ENCODE assay signal across 22 cellular contexts in the genomic region with DNA sequence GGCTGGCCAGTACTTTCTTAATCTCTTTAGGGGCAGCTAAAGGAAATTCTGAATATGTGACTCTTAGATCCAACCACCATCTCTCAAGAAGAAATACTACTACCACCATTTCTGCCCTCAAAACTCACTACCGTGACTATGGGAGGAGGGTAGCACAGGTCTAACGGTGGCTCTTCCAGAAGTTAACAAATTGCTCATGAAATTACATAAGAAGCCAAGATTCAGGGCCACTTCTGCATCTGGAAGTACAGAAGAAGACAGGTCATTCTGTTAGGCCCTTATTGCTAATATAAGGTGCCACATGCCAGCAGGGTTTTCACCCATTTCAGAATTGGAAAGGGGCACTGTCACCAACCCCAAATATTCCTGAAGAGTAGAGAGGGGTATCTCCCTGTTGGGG. TPM values are rescaled to one million over a fixed set of nuclear protein-coding genes. Genes with fewer than 3 reads are reported as not detected.
DNase-seq lines count a peak whose midpoint lies in the region; ATAC-seq and TF ChIP-seq lines count a peak whose summit lies in the region.
"Had no signal": no experiment of that assay in that cellular context is flagged by ENCODE, and none has a peak within 500 bp of the region (broad histone marks: within the 10 kb centered on the region; RNA-seq: fewer than 3 reads in every experiment).

No MANE protein-coding gene starts in this region.

- no peaks in the 10 kb centered on the region for H3K36me3 ChIP-seq in KMS-11 (ENCODE audit: insufficient read depth)
- H3K36me3 ChIP-seq in naive thymus-derived CD4-positive, alpha-beta T cell (ENCODE audit: control insufficient read depth in 2 of 3, insufficient read depth in 3 of 3, low read length in 3 of 3) = peaks cover 10 to 66% (median 11%) of the 10 kb centered on the region in 3 experiments

- intact Hi-C loops in CD14-positive monocyte (cut with micrococcal nuclease) = no loop called here
- intact Hi-C loops in naive thymus-derived CD4-positive, alpha-beta T cell (cut with micrococcal nuclease) = no loop called here

- TF ChIP-seq CTCF in CD14-positive monocyte (IDR thresholded peaks at IDR 0.05) (no peak), KMS-11 (conservative IDR thresholded peaks at IDR 0.05; ENCODE audit: low read depth, low read length) (no peak)

- peak overlapping the region; percentile 68 for H3K4me2 ChIP-seq in KMS-11

- H3K27me3 ChIP-seq in KMS-11 (ENCODE audit: insufficient read depth, low read depth) = no peaks in the 10 kb centered on the region
- H3K27me3 ChIP-seq in naive thymus-derived CD4-positive, alpha-beta T cell (ENCODE audit: control insufficient read depth in 2 of 2, insufficient read depth in 2 of 2, low read length in 2 of 2) = no peaks in the 10 kb centered on the region

- H3K9me3 Mint-ChIP-seq in CD14-positive monocyte = no peaks in the 10 kb centered on the region
- no peaks in the 10 kb centered on the region for H3K9me3 Mint-ChIP-seq in naive thymus-derived CD4-positive, alpha-beta T cell
- H3K9me3 Mint-ChIP-seq: CD4-positive, CD25-positive, alpha-beta regulatory T cell had no signal

- peaks cover 19 to 41% of the 10 kb centered on the region in 2 donors for H3K36me3 Mint-ChIP-seq in CD14-positive monocyte
- peaks cover 0 to 35% (median 7%) of the 10 kb centered on the region in 5 donors for H3K36me3 Mint-ChIP-seq in naive thymus-derived CD4-positive, alpha-beta T cell

- ATAC-seq in naive thymus-derived CD4-positive, alpha-beta T cell = no peak
- ATAC-seq in GM18498 (IDR thresholded peaks at IDR 0.05; ENCODE audit: unreplicated experiment) (no peak), HG02763 (IDR thresholded peaks at IDR 0.05; ENCODE audit: unreplicated experiment) (no peak)
- ATAC-seq: Panc1 had no signal

- no peak overlapping the region for H2AFZ ChIP-seq in KMS-11 (ENCODE audit: low read depth)
- H2AFZ ChIP-seq: GM23248 had no signal

- H3K79me2 ChIP-seq in KMS-11 (ENCODE audit: insufficient read depth, low read depth) = no peaks in the 10 kb centered on the region

- peak overlapping the region in 6 of 7 donors; percentile 12 to 77 (median 52) for H3K27ac Mint-ChIP-seq in CD14-positive monocyte
- H3K27ac Mint-ChIP-seq in naive thymus-derived CD4-positive, alpha-beta T cell = peak overlapping the region in 5 of 9 donors; percentile 14 to 77 (median 62)

- no peak overlapping the region for H3K4me3 Mint-ChIP-seq in CD14-positive monocyte
- no peak overlapping the region for H3K4me3 Mint-ChIP-seq in naive thymus-derived CD4-positive, alpha-beta T cell
- H3K4me3 Mint-ChIP-seq: CD4-positive, CD25-positive, alpha-beta regulatory T cell had no signal

- peaks cover 0 to 7% (median 0%) of the 10 kb centered on the region in 3 donors for H3K27me3 Mint-ChIP-seq in CD14-positive monocyte (ENCODE audit: low read depth in 3 of 3)
- H3K27me3 Mint-ChIP-seq in naive thymus-derived CD4-positive, alpha-beta T cell = no peaks in the 10 kb centered on the region
- H3K27me3 Mint-ChIP-seq: CD4-positive, CD25-positive, alpha-beta regulatory T cell had no signal

- no peaks in the 10 kb centered on the region for H3K9me3 ChIP-seq in naive thymus-derived CD4-positive, alpha-beta T cell (ENCODE audit: control insufficient read depth in 2 of 3, low read length in 3 of 3)

- POLR2A ChIA-PET in naive thymus-derived CD4-positive, alpha-beta T cell (lab: Charles Lee) = interaction anchor here (1.0 kb wide), 1 partner anchor 51 kb away, joined by 3 read pairs; no protein-coding TSS in a partner anchor

- no peaks in the 10 kb centered on the region for H4K20me1 ChIP-seq in KMS-11 (ENCODE audit: insufficient read depth)

- peak overlapping the region; percentile 43; the same call in 1 of the 2 replicates for H3K9ac ChIP-seq in KMS-11
- H3K9ac ChIP-seq: GM23248 had no signal

- peaks cover 17% of the 10 kb centered on the region for H3K4me1 Mint-ChIP-seq in CD14-positive monocyte
- H3K4me1 Mint-ChIP-seq in naive thymus-derived CD4-positive, alpha-beta T cell = peaks cover 0 to 11% (median 0%) of the 10 kb centered on the region in 7 donors

- DNase-seq in NOMO-1 treated with DMSO at 0.1 percent for 48 hours (lab: John Stamatoyannopoulos, UW; ENCODE audit: unreplicated experiment) (peak; percentile 22), NOMO-1 treated with dmso at 0.1 percent for 144 hours (lab: John Stamatoyannopoulos, UW; ENCODE audit: unreplicated experiment) (no peak), CD14-positive monocyte (ENCODE audit: low spot score) (no peak), mesenteric fat pad (ENCODE audit: low spot score) (no peak)
- DNase-seq in naive thymus-derived CD4-positive, alpha-beta T cell = no peak
- DNase-seq: 8988T; ACHN; CD4-positive, CD25-positive, alpha-beta regulatory T cell; DMS53; GM23248; H7; KG1; NCI-H1694; NCI-H2029 treated with DMSO at 0.1 percent for 48 hours; NCI-H446 treated with DMSO at 0.1 percent for 48 hours; NCI-H526; SHP77 had no signal

- CTCF ChIA-PET in naive thymus-derived CD4-positive, alpha-beta T cell (lab: Charles Lee) = no interaction called here

- H3K4me3 ChIP-seq in KMS-11 (IDR thresholded peaks at IDR 0.05; ENCODE audit: insufficient read depth, low read depth, low read length) = no peak overlapping the region
- no peak overlapping the region for H3K4me3 ChIP-seq in naive thymus-derived CD4-positive, alpha-beta T cell (ENCODE audit: low read length)
- H3K4me3 ChIP-seq: GM23248 had no signal

- H3K27ac ChIP-seq in KMS-11 = peak overlapping the region; percentile 87
- no peak overlapping the region for H3K27ac ChIP-seq in naive thymus-derived CD4-positive, alpha-beta T cell (ENCODE audit: low read depth, low read length)
- H3K27ac ChIP-seq: GM23248, RWPE1 had no signal

- H3K4me1 ChIP-seq in KMS-11 (ENCODE audit: low read depth, poor library complexity, severe bottlenecking) = peaks cover 96% of the 10 kb centered on the region
- no peaks in the 10 kb centered on the region for H3K4me1 ChIP-seq in naive thymus-derived CD4-positive, alpha-beta T cell (ENCODE audit: control insufficient read depth in 2 of 2, insufficient read depth in 2 of 2, low read length in 2 of 2)

RNA-seq across cellular contexts. Expression of a gene that starts 19.6 kb away (rescaled TPM):
- 1 to 10 TPM; 1.3 to 2.4 TPM for polyA plus RNA-seq in CD14-positive monocyte
- 10 to 100 TPM in 4 of 5 experiments, 1 to 10 TPM in 1; 9.9 to 16.4 (median 14.0) TPM for total RNA-seq in naive thymus-derived CD4-positive, alpha-beta T cell
- polyA plus RNA-seq in naive thymus-derived CD4-positive, alpha-beta T cell = 1 to 10 TPM; 5.2 to 8.1 TPM
- 8.0 TPM for total RNA-seq in mesenteric fat pad

RNA-seq across cellular contexts. Expression of a gene that starts 51.5 kb away (rescaled TPM):
- 10 to 100 TPM; 74.1 to 91.4 TPM for polyA plus RNA-seq in CD14-positive monocyte
- 10 to 100 TPM; 34.0 to 74.7 (median 60.2) TPM for total RNA-seq in naive thymus-derived CD4-positive, alpha-beta T cell
- 10 to 100 TPM; 23.9 to 30.7 TPM for polyA plus RNA-seq in naive thymus-derived CD4-positive, alpha-beta T cell
- 58.9 TPM for total RNA-seq in mesenteric fat pad
